In the genomic region with DNA sequence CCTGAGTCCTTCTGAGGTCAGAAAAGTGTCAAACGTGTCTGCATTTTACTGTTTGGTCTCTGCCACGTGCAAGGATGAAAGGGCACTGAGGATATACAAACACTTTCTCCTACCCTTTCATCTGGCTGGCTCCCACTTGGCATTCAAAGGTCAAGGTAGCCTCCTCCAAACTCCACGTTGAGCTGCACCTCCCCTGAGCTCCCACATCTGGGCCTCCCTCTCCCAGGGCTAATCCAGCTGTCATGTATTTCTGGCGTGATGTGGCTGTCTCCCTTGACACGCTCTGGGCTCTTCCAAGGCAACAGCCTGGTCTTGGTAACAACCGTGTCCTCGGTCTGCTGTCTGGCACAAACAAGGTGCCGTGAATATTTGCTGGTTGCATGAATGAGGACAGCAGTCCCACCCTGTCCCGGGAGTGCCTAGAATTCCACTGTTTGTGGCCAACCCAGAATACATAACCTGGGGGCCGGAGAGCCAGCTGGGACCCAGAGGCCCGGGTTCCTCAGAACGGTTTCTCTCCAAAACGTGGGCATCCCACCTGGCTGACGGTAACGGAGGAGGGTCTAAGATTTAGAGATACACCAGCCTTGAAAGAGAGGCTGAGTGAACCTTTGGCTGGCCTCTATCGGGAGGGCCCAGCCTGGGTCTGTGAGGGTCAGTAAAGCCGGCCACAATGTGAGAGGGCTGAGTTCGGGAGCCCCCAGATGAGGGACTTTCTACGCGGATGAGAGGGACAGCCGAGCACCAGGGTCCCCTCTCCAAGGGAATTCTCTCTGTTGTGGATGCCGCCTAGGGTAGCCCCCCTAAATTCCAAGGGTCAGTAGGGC, we compare ENCODE assay signal across 8 cellular contexts. TPM values are rescaled to one million over a fixed set of nuclear protein-coding genes. Genes with fewer than 3 reads are reported as not detected.
DNase-seq lines count a peak whose midpoint lies in the region; ATAC-seq and TF ChIP-seq lines count a peak whose summit lies in the region.

No MANE protein-coding gene starts in this region.

- H3K9me3 Mint-ChIP-seq in natural killer cell treated with Interleukin-12 subunit alpha and Interleukin-12 subunit beta and Interleukin-15 and Interleukin-18, amount 100 ng/mL, for 72 hours = no peaks in the 10 kb centered on the region

- H3K4me1 ChIP-seq in esophagus muscularis mucosa = peaks cover 29 to 53% (median 50%) of the 10 kb centered on the region in 4 donors

- TF ChIP-seq EP300 in esophagus muscularis mucosa (IDR thresholded peaks at IDR 0.05) = no peak

- H3K27me3 ChIP-seq in esophagus muscularis mucosa = no peaks in the 10 kb centered on the region

- peaks cover 16 to 24% of the 10 kb centered on the region in 2 donors for H3K4me1 Mint-ChIP-seq in natural killer cell treated with Interleukin-12 subunit alpha and Interleukin-12 subunit beta and Interleukin-15 and Interleukin-18, amount 100 ng/mL, for 72 hours (ENCODE audit: low read depth in 2 of 2)

- no peak for TF ChIP-seq POLR2A in esophagus muscularis mucosa (IDR thresholded peaks at IDR 0.05; ENCODE audit: low read depth)

- H3K4me3 ChIP-seq in esophagus muscularis mucosa = peak overlapping the region; percentile 69 to 98 (median 92)

- H3K9me3 ChIP-seq in esophagus muscularis mucosa = peaks cover 0 to 3% (median 0%) of the 10 kb centered on the region in 4 donors

- peak overlapping the region; percentile 97 for H3K4me3 Mint-ChIP-seq in natural killer cell treated with Interleukin-12 subunit alpha and Interleukin-12 subunit beta and Interleukin-15 and Interleukin-18, amount 100 ng/mL, for 72 hours

- WGBS in esophagus muscularis mucosa = 5% methylated on average over 11 of the region's 22 CpGs

- H3K27ac ChIP-seq in esophagus muscularis mucosa (replicated peaks in 1 of 4) = peak overlapping the region; percentile 89 to 94 (median 94)

- H3K27ac Mint-ChIP-seq in natural killer cell treated with Interleukin-12 subunit alpha and Interleukin-12 subunit beta and Interleukin-15 and Interleukin-18, amount 100 ng/mL, for 72 hours = peak overlapping the region; percentile 94 to 97

- DNase-seq in DMS53 (lab: John Stamatoyannopoulos, UW) (peak; percentile 45), DMS53 treated with DMSO at 0.1 percent for 48 hours (lab: John Stamatoyannopoulos, UW; ENCODE audit: unreplicated experiment) (no peak), UCSD-AML1 (lab: John Stamatoyannopoulos, UW; ENCODE audit: unreplicated experiment) (peak; percentile 31), esophagus muscularis mucosa (ENCODE audit: extremely low spot score) (no peak), NCI-H345 treated with DMSO at 0.1 percent for 48 hours (lab: John Stamatoyannopoulos, UW; ENCODE audit: unreplicated experiment) (no peak), COR-L47 (lab: John Stamatoyannopoulos, UW) (no peak)
- DNase-seq in natural killer cell treated with Interleukin-12 subunit alpha and Interleukin-12 subunit beta and Interleukin-15 and Interleukin-18, amount 100 ng/mL, for 72 hours (ENCODE audit: low spot score) = no peak

- no peak for TF ChIP-seq CTCF in esophagus muscularis mucosa (IDR thresholded peaks at IDR 0.05)

- H3K27me3 Mint-ChIP-seq in natural killer cell treated with Interleukin-12 subunit alpha and Interleukin-12 subunit beta and Interleukin-15 and Interleukin-18, amount 100 ng/mL, for 72 hours = no peaks in the 10 kb centered on the region

- H3K36me3 Mint-ChIP-seq in natural killer cell treated with Interleukin-12 subunit alpha and Interleukin-12 subunit beta and Interleukin-15 and Interleukin-18, amount 100 ng/mL, for 72 hours = peaks cover 5% of the 10 kb centered on the region

- peak; percentile 7 for ATAC-seq in HG02973 (IDR thresholded peaks at IDR 0.05; ENCODE audit: unreplicated experiment)
- peak in 1 of 2 donors; percentile 1 for ATAC-seq in natural killer cell treated with Interleukin-12 subunit alpha and Interleukin-12 subunit beta and Interleukin-15 and Interleukin-18, amount 100 ng/mL, for 72 hours

- H3K36me3 ChIP-seq in esophagus muscularis mucosa = peaks cover 8 to 27% (median 18%) of the 10 kb centered on the region in 4 donors

- intact Hi-C loops in esophagus muscularis mucosa (cut with DNase I) = no loop called here

RNA-seq across cellular contexts. Expression of gene GLT8D1, which starts 0.8 kb away (rescaled TPM):
- total RNA-seq in esophagus muscularis mucosa = 10 to 100 TPM; 31.6 to 40.3 (median 35.7) TPM
- 10 to 100 TPM; 32.4 to 41.1 TPM for total RNA-seq in natural killer cell treated with Interleukin-12 subunit alpha and Interleukin-12 subunit beta and Interleukin-15 and Interleukin-18, amount 100 ng/mL, for 72 hours

RNA-seq across cellular contexts. Expression of gene SPCS1, which starts 1.1 kb away (rescaled TPM):
- total RNA-seq in esophagus muscularis mucosa = 10 to 100 TPM; 67.3 to 95.3 (median 88.7) TPM
- total RNA-seq in natural killer cell treated with Interleukin-12 subunit alpha and Interleukin-12 subunit beta and Interleukin-15 and Interleukin-18, amount 100 ng/mL, for 72 hours = 10 to 100 TPM; 74.4 to 92.4 TPM

RNA-seq across cellular contexts. Expression of gene GNL3, which starts 19.0 kb away (rescaled TPM):
- 10 to 100 TPM; 28.4 to 71.1 (median 29.3) TPM for total RNA-seq in esophagus muscularis mucosa
- total RNA-seq in natural killer cell treated with Interleukin-12 subunit alpha and Interleukin-12 subunit beta and Interleukin-15 and Interleukin-18, amount 100 ng/mL, for 72 hours = 100 to 1,000 TPM; 153 to 225 TPM

RNA-seq across cellular contexts. Expression of gene PBRM1, which starts 19.1 kb away (rescaled TPM):
- 10 to 100 TPM; 79.4 to 99.3 (median 82.8) TPM for total RNA-seq in esophagus muscularis mucosa
- 10 to 100 TPM; 85.3 to 95.4 TPM for total RNA-seq in natural killer cell treated with Interleukin-12 subunit alpha and Interleukin-12 subunit beta and Interleukin-15 and Interleukin-18, amount 100 ng/mL, for 72 hours

Comparison
In these comparisons a context has a peak if more than half of its experiments do, and no peak if none do; other contexts are left out.
1. DNase-seq: peak in DMS53 (single experiment) and UCSD-AML1 (single experiment); none in DMS53 treated with DMSO at 0.1 percent for 48 hours (single experiment), esophagus muscularis mucosa (single experiment), natural killer cell treated with Interleukin-12 subunit alpha and Interleukin-12 subunit beta and Interleukin-15 and Interleukin-18, amount 100 ng/mL, for 72 hours (single experiment), NCI-H345 treated with DMSO at 0.1 percent for 48 hours (single experiment) and COR-L47 (single experiment).